In genomic region chr9:34457266-34458012, GRCh38 we compare ENCODE assay signal across 7 cellular contexts. TPM values are rescaled to one million over a fixed set of nuclear protein-coding genes. Genes with fewer than 3 reads are reported as not detected.
DNase-seq lines count a peak whose midpoint lies in the region; ATAC-seq and TF ChIP-seq lines count a peak whose summit lies in the region.

No MANE protein-coding gene starts in this region.

- H3K9ac ChIP-seq in ES-I3 (ENCODE audit: low read depth, low read length) = peak overlapping the region; percentile 79

- H3K9me3 ChIP-seq in ES-I3 (ENCODE audit: control insufficient read depth, insufficient read depth, low read length) (no peaks in the 10 kb centered on the region), muscle layer of duodenum (ENCODE audit: control insufficient read depth in 1 of 2, low read length in 2 of 2) (no peaks in the 10 kb centered on the region)

- H3K27me3 Mint-ChIP-seq in activated T-cell treated with anti-CD3 and anti-CD28 coated beads, Interleukin-2, amount 50 U/mL, for 72 hours (ENCODE audit: low read depth) = peaks cover 16% of the 10 kb centered on the region

- peak overlapping the region; percentile 62 for H3K27ac ChIP-seq in muscle layer of duodenum (ENCODE audit: low read length)
- H3K27ac ChIP-seq in urinary bladder (ENCODE audit: low read depth) = no peak overlapping the region

- no peak overlapping the region for H3K27ac Mint-ChIP-seq in activated T-cell treated with anti-CD3 and anti-CD28 coated beads, Interleukin-2, amount 50 U/mL, for 72 hours

- peak overlapping the region; percentile 87 for H3K4me3 ChIP-seq in fibroblast of pulmonary artery (replicated peaks; ENCODE audit: low read depth, low read length)
- peak overlapping the region; percentile 74 to 86 for H3K4me3 ChIP-seq in muscle layer of duodenum (ENCODE audit: low read depth in 1 of 2, low read length in 2 of 2)
- H3K4me3 ChIP-seq in urinary bladder (ENCODE audit: low read depth, low read length) = peak overlapping the region; percentile 92

- WGBS in urinary bladder = 3% methylated on average over 48 of the region's 48 CpGs

- H3K36me3 ChIP-seq in ES-I3 (ENCODE audit: insufficient read depth, low read length) (no peaks in the 10 kb centered on the region), muscle layer of duodenum (ENCODE audit: control insufficient read depth in 1 of 2, insufficient read depth in 2 of 2, low read length in 2 of 2) (no peaks in the 10 kb centered on the region), urinary bladder (ENCODE audit: insufficient read depth) (no peaks in the 10 kb centered on the region)

- no peaks in the 10 kb centered on the region for H3K36me3 Mint-ChIP-seq in activated T-cell treated with anti-CD3 and anti-CD28 coated beads, Interleukin-2, amount 50 U/mL, for 72 hours (ENCODE audit: insufficient read depth in 2 of 2)

- DNase-seq in NCI-H146 (lab: John Stamatoyannopoulos, UW) (peak; percentile 71), fibroblast of pulmonary artery (ENCODE audit: low read depth) (peak; percentile 70), GOT3 (lab: John Stamatoyannopoulos, UW) (no peak)
- peak; percentile 23 to 38 for DNase-seq in activated T-cell treated with anti-CD3 and anti-CD28 coated beads, Interleukin-2, amount 50 U/mL, for 72 hours

- no peak for ATAC-seq in activated T-cell treated with anti-CD3 and anti-CD28 coated beads, Interleukin-2, amount 50 U/mL, for 72 hours (replicated peaks in 1 of 2)

- no peak for TF ChIP-seq CTCF in fibroblast of pulmonary artery (IDR thresholded peaks at IDR 0.05; ENCODE audit: low read length, missing control alignments)

- no peaks in the 10 kb centered on the region for H3K9me3 Mint-ChIP-seq in activated T-cell treated with anti-CD3 and anti-CD28 coated beads, Interleukin-2, amount 50 U/mL, for 72 hours

- H3K4me1 Mint-ChIP-seq in activated T-cell treated with anti-CD3 and anti-CD28 coated beads, Interleukin-2, amount 50 U/mL, for 72 hours (ENCODE audit: low read depth) = peaks cover 70% of the 10 kb centered on the region

- H3K27me3 ChIP-seq in muscle layer of duodenum (ENCODE audit: low read depth, low read length) = no peaks in the 10 kb centered on the region

- H3K4me3 Mint-ChIP-seq in activated T-cell treated with anti-CD3 and anti-CD28 coated beads, Interleukin-2, amount 50 U/mL, for 72 hours = peak overlapping the region; percentile 90 to 93

- H3K4me1 ChIP-seq in ES-I3 (ENCODE audit: insufficient read depth, low read length) (peaks cover 6% of the 10 kb centered on the region), muscle layer of duodenum (ENCODE audit: control insufficient read depth in 1 of 2, insufficient read depth in 2 of 2, low read length in 2 of 2) (peaks cover 7 to 23% of the 10 kb centered on the region in 2 donors), urinary bladder (ENCODE audit: insufficient read depth) (no peaks in the 10 kb centered on the region)

RNA-seq across cellular contexts. Expression of gene FAM219A, which starts 0.9 kb away (rescaled TPM):
- total RNA-seq in activated T-cell treated with anti-CD3 and anti-CD28 coated beads, Interleukin-2, amount 50 U/mL, for 72 hours = 10 to 100 TPM; 15.2 to 18.1 TPM
- 6.0 TPM for total RNA-seq in urinary bladder
- polyA plus RNA-seq in urinary bladder = 20.8 TPM

RNA-seq across cellular contexts. Expression of gene DNAI1, which starts 1.2 kb away (rescaled TPM):
- total RNA-seq in activated T-cell treated with anti-CD3 and anti-CD28 coated beads, Interleukin-2, amount 50 U/mL, for 72 hours = under 1 TPM in 1 of 2 donors, not detected in 1; 0.23 TPM
- total RNA-seq in urinary bladder = not detected
- 0.11 TPM for polyA plus RNA-seq in urinary bladder
